Comparison of ENCODE assay signal across 10 cellular contexts in genomic region chr19:38663156-38663651, GRCh38. TPM values are rescaled to one million over a fixed set of nuclear protein-coding genes. Genes with fewer than 3 reads are reported as not detected.
DNase-seq lines count a peak whose midpoint lies in the region; ATAC-seq and TF ChIP-seq lines count a peak whose summit lies in the region.
"Had no signal": no experiment of that assay in that cellular context is flagged by ENCODE, and none has a peak within 500 bp of the region (broad histone marks: within the 10 kb centered on the region; RNA-seq: fewer than 3 reads in every experiment).

No MANE protein-coding gene starts in this region.

- H3K4me1 ChIP-seq in H9 (ENCODE audit: insufficient read depth, low read length) (peaks cover 42% of the 10 kb centered on the region), mammary epithelial cell (ENCODE audit: insufficient read depth, low read length) (peaks cover 96% of the 10 kb centered on the region), lung (ENCODE audit: control insufficient read depth in 2 of 2, insufficient read depth in 2 of 2, low read length in 2 of 2) (peaks cover 48 to 66% of the 10 kb centered on the region in 2 donors), smooth muscle cell (ENCODE audit: low read depth) (peaks cover 68% of the 10 kb centered on the region), OCI-LY7 (ENCODE audit: insufficient read depth, low read length, poor library complexity, severe bottlenecking) (peaks cover 44% of the 10 kb centered on the region)

- no peaks in the 10 kb centered on the region for H3K9me2 ChIP-seq in OCI-LY7 (ENCODE audit: insufficient read depth, low read length)

- no peaks in the 10 kb centered on the region for H3K9me3 Mint-ChIP-seq in H9

- H3F3A ChIP-seq in smooth muscle cell (ENCODE audit: low read depth), result peaks cover 48% of the 10 kb centered on the region

- TF ChIP-seq CTCF in H9 (conservative IDR thresholded peaks at IDR 0.05) (no peak), mammary epithelial cell (conservative IDR thresholded peaks at IDR 0.05 in 1 of 2, IDR thresholded peaks at IDR 0.05 in 1 of 2; ENCODE audit: extremely low read depth in 1 of 2, insufficient read depth in 1 of 2, low read depth in 1 of 2, low read length in 2 of 2) (no peak), lung (IDR thresholded peaks at IDR 0.05; ENCODE audit: control extremely low read depth, extremely low read depth) (no peak), smooth muscle cell (IDR thresholded peaks at IDR 0.05; ENCODE audit: borderline replicate concordance, insufficient read depth, poor library complexity, severe bottlenecking) (no peak), OCI-LY7 (conservative IDR thresholded peaks at IDR 0.05; ENCODE audit: low read length) (no peak), GM10248 (IDR thresholded peaks at IDR 0.05; ENCODE audit: control extremely low read depth, extremely low read depth, low read depth, missing control alignments) (no peak)

- ATAC-seq in lung (ENCODE audit: insufficient read depth, low FRiP score), result no peak

- no peak overlapping the region for H3K56ac ChIP-seq in H9 (ENCODE audit: insufficient read length, low read depth, low read length)

- no peak overlapping the region for H4K8ac ChIP-seq in H9 (replicated peaks; ENCODE audit: insufficient read length, low read depth, low read length)

- dilution Hi-C loops in mammary epithelial cell (cut with HindIII; ENCODE audit: low sequenced_read_pairs), result no loop called here

- H3K79me1 ChIP-seq in H9 (ENCODE audit: insufficient read depth, low read depth, low read length, poor library complexity, severe bottlenecking), result no peaks in the 10 kb centered on the region

- H3K79me2 ChIP-seq in H9 (ENCODE audit: insufficient read depth, low read length) (peaks cover 44% of the 10 kb centered on the region; the same call in 1 of the 2 replicates), mammary epithelial cell (ENCODE audit: insufficient read depth, low read length) (peaks cover 96% of the 10 kb centered on the region), smooth muscle cell (ENCODE audit: low read depth) (peaks cover 81% of the 10 kb centered on the region), OCI-LY7 (ENCODE audit: insufficient read depth, low read depth, low read length) (peaks cover 49% of the 10 kb centered on the region; the same call in 1 of the 2 replicates)

- intact Hi-C loops in mammary epithelial cell (cut with micrococcal nuclease) (no loop called here), OCI-LY7 (cut with micrococcal nuclease; ENCODE audit: unreplicated experiment) (no loop called here)

- POLR2A ChIA-PET in OCI-LY7 (lab: Charles Lee) (interaction anchor here (1.1 kb wide), 1 partner anchor 23 kb away, joined by 4 read pairs; no protein-coding TSS in a partner anchor), GM10248 (lab: Yijun Ruan, JAX) (interaction anchor here (1.0 kb wide), 1 partner anchor 10 kb away, joined by 3 read pairs; no protein-coding TSS in a partner anchor)

- H3K27ac ChIP-seq in H9 (ENCODE audit: insufficient read length, low read depth, low read length), result no peak overlapping the region
- peak overlapping the region; percentile 84 for H3K27ac ChIP-seq in mammary epithelial cell (ENCODE audit: insufficient read depth, low read depth, low read length)
- H3K27ac ChIP-seq in lung (ENCODE audit: low read depth in 1 of 2, low read length in 1 of 2), result peak overlapping the region; percentile 94 to 95
- peak overlapping the region; percentile 100 for H3K27ac ChIP-seq in smooth muscle cell (ENCODE audit: low read depth)
- no peak overlapping the region for H3K27ac ChIP-seq in OCI-LY7 (ENCODE audit: low read depth, low read length, poor library complexity, severe bottlenecking)

- H3K36me3 Mint-ChIP-seq in H9 (ENCODE audit: insufficient read depth in 1 of 3, low read depth in 3 of 3), result peaks cover 6 to 9% (median 7%) of the 10 kb centered on the region in 3 experiments; a peak in 6 of 7 replicates

- H2AFZ ChIP-seq in H9 (ENCODE audit: low read length) (no peak overlapping the region), mammary epithelial cell (ENCODE audit: low read depth, low read length) (no peak overlapping the region), smooth muscle cell (ENCODE audit: low read depth) (no peak overlapping the region), OCI-LY7 (ENCODE audit: low read length) (no peak overlapping the region)

- no CpG with 5 or more reads among the region's 22 CpGs for WGBS in H9 (ENCODE audit: extremely low coverage, insufficient read length, low lambda C conversion rate)
- WGBS in mammary epithelial cell (ENCODE audit: low coverage, missing lambda C conversion rate), result 76% methylated on average over 5 of the region's 22 CpGs
- 75 to 76% methylated on average over 22 of the region's 22 CpGs for WGBS in lung, 2 donors
- 81% methylated on average over 22 of the region's 22 CpGs for WGBS in smooth muscle cell (ENCODE audit: low lambda C conversion rate)

- no peak overlapping the region for H2BK15ac ChIP-seq in H9 (ENCODE audit: low read depth, low read length)

- H3K4me1 Mint-ChIP-seq in H9, result peaks cover 79 to 83% of the 10 kb centered on the region in 2 experiments

- H2BK20ac ChIP-seq in H9 (ENCODE audit: low read depth, low read length, poor library complexity, severe bottlenecking), result no peak overlapping the region

- H2AK5ac ChIP-seq in H9 (ENCODE audit: insufficient read length, low read length), result no peak overlapping the region

- H3K27me3 ChIP-seq in H9 (ENCODE audit: insufficient read depth, low read length) (no peaks in the 10 kb centered on the region), mammary epithelial cell (ENCODE audit: insufficient read depth, low read length) (no peaks in the 10 kb centered on the region), lung (ENCODE audit: control insufficient read depth, insufficient read depth) (no peaks in the 10 kb centered on the region), smooth muscle cell (ENCODE audit: low read depth) (no peaks in the 10 kb centered on the region), MG63 (no peaks in the 10 kb centered on the region)
- H3K27me3 ChIP-seq: brain microvascular endothelial cell had no signal

- H3K4me2 ChIP-seq in H9 (ENCODE audit: insufficient read depth, insufficient read length, low read length) (no peak overlapping the region), mammary epithelial cell (ENCODE audit: insufficient read depth, low read depth, low read length) (peak overlapping the region; percentile 46), smooth muscle cell (no peak overlapping the region), OCI-LY7 (ENCODE audit: low read length) (no peak overlapping the region)

- no peak for DNase-seq in H9
- DNase-seq in mammary epithelial cell, result no peak
- no peak for DNase-seq in lung (ENCODE audit: low spot score)
- no peak for DNase-seq in smooth muscle cell (lab: John Stamatoyannopoulos, UW; ENCODE audit: unreplicated experiment)
- DNase-seq in MG63, result no peak
- DNase-seq in OCI-LY7 (ENCODE audit: low spot score), result no peak
- no peak for DNase-seq in SKM-1 treated with dmso at 0.1 percent for 144 hours (lab: John Stamatoyannopoulos, UW; ENCODE audit: unreplicated experiment)
- no peak for DNase-seq in GM10248 (ENCODE audit: extremely low spot score)
- DNase-seq: brain microvascular endothelial cell, NCI-H446 treated with DMSO at 0.1 percent for 48 hours had no signal

- in situ Hi-C loops in mammary epithelial cell (cut with MboI; ENCODE audit: low sequenced_read_pairs in 2 of 2), result no loop called here

- CTCF ChIA-PET in mammary epithelial cell (lab: Charles Lee; ENCODE audit: low non-redundant PET), result interaction anchor here (0.6 kb wide), 1 partner anchor 189 kb away, joined by 17 read pairs; no protein-coding TSS in a partner anchor
- CTCF ChIA-PET in OCI-LY7 (lab: Charles Lee; ENCODE audit: unreplicated experiment), result no interaction called here
- CTCF ChIA-PET in GM10248 (lab: Yijun Ruan, JAX), result interaction anchor here (1.0 to 1.4 kb wide), 2 partner anchors 23 to 28 kb away, joined by 3 to 4 read pairs; no protein-coding TSS in a partner anchor

- peak overlapping the region in 1 of 2 experiments; percentile 21; a peak in 2 of 5 replicates for H3K4me3 Mint-ChIP-seq in H9

- H3K23me2 ChIP-seq in H9 (ENCODE audit: insufficient read length, low read depth, low read length, poor library complexity, severe bottlenecking), result no peaks in the 10 kb centered on the region

- H4K5ac ChIP-seq in H9 (ENCODE audit: insufficient read length, low read depth, low read length), result no peak overlapping the region

- H2BK120ac ChIP-seq in H9 (ENCODE audit: low read depth, low read length, poor library complexity, severe bottlenecking), result no peak overlapping the region

- H3K4ac ChIP-seq in H9 (ENCODE audit: low read depth, low read length), result no peak overlapping the region; the same call in 1 of the 2 replicates

- H3K9me3 ChIP-seq in H9 (ENCODE audit: control insufficient read depth, low read depth, low read length) (no peaks in the 10 kb centered on the region), mammary epithelial cell (replicated peaks; ENCODE audit: insufficient read depth, low read length) (no peaks in the 10 kb centered on the region), lung (ENCODE audit: control insufficient read depth in 2 of 2, insufficient read depth in 1 of 2, low read length in 1 of 2) (no peaks in the 10 kb centered on the region), smooth muscle cell (replicated peaks; ENCODE audit: low read depth) (no peaks in the 10 kb centered on the region), MG63 (no peaks in the 10 kb centered on the region), OCI-LY7 (ENCODE audit: low read length) (no peaks in the 10 kb centered on the region)

- no peak overlapping the region for H3T11ph ChIP-seq in H9 (ENCODE audit: low read length)

- H3K4me3 ChIP-seq in mammary epithelial cell (replicated peaks in 1 of 3; ENCODE audit: insufficient read depth in 1 of 3, low read depth in 2 of 3, low read length in 3 of 3) (no peak overlapping the region), lung (no peak overlapping the region), smooth muscle cell (no peak overlapping the region), MG63 (no peak overlapping the region), OCI-LY7 (ENCODE audit: low read depth, low read length, poor library complexity, severe bottlenecking) (no peak overlapping the region)

- H3K18ac ChIP-seq in H9 (ENCODE audit: insufficient read length, low read depth, low read length), result peak overlapping the region; percentile 33

- peak overlapping the region; percentile 73 to 83 (median 75); a peak in 6 of 7 replicates for H3K27ac Mint-ChIP-seq in H9

- H2BK12ac ChIP-seq in H9 (ENCODE audit: insufficient read length, low read depth, low read length), result no peak overlapping the region

- no peak overlapping the region for H3K23ac ChIP-seq in H9 (ENCODE audit: insufficient read length, low read depth, low read length)

- no peak overlapping the region for H2BK5ac ChIP-seq in H9 (ENCODE audit: insufficient read length, low read length)

- BruUV-seq in mammary epithelial cell (replicated peaks; lab: Mats Ljungman, UMichigan) (no TSS peak), OCI-LY7 (replicated peaks; lab: Mats Ljungman, UMichigan) (no TSS peak)

- no peak overlapping the region for H3K9ac ChIP-seq in H9 (ENCODE audit: extremely low read depth, insufficient read length, low read length)
- no peak overlapping the region for H3K9ac ChIP-seq in mammary epithelial cell (ENCODE audit: insufficient read depth, low read length)
- H3K9ac ChIP-seq in smooth muscle cell (ENCODE audit: low read depth), result no peak overlapping the region

- peaks cover 10% of the 10 kb centered on the region for H3K36me3 ChIP-seq in mammary epithelial cell (ENCODE audit: insufficient read depth, low read length)
- no peaks in the 10 kb centered on the region for H3K36me3 ChIP-seq in lung (ENCODE audit: control insufficient read depth in 2 of 2, insufficient read depth in 2 of 2, low read length in 2 of 2)
- no peaks in the 10 kb centered on the region for H3K36me3 ChIP-seq in smooth muscle cell (ENCODE audit: low read depth)
- peaks cover 78% of the 10 kb centered on the region for H3K36me3 ChIP-seq in MG63
- peaks cover 7% of the 10 kb centered on the region; the same call in 1 of the 2 replicates for H3K36me3 ChIP-seq in OCI-LY7 (ENCODE audit: insufficient read depth, low read length)
- H3K36me3 ChIP-seq: brain microvascular endothelial cell had no signal

- peak overlapping the region; percentile 10 for H4K91ac ChIP-seq in H9 (ENCODE audit: insufficient read length, low read depth, low read length)

- H3K14ac ChIP-seq in H9 (ENCODE audit: insufficient read depth, low read length), result peak overlapping the region; percentile 70; the same call in 1 of the 2 replicates

- no peaks in the 10 kb centered on the region for H3K27me3 Mint-ChIP-seq in H9 (ENCODE audit: low read depth)

- no peaks in the 10 kb centered on the region for H4K20me1 ChIP-seq in H9 (ENCODE audit: control insufficient read depth, insufficient read depth, insufficient read length)
- H4K20me1 ChIP-seq in mammary epithelial cell (ENCODE audit: insufficient read depth, low read length), result no peaks in the 10 kb centered on the region
- H4K20me1 ChIP-seq in smooth muscle cell (ENCODE audit: low read depth), result peaks cover 43% of the 10 kb centered on the region
- H4K20me1 ChIP-seq in OCI-LY7 (ENCODE audit: insufficient read depth, low read length), result peaks cover 6% of the 10 kb centered on the region; the same call in 1 of the 2 replicates

RNA-seq across cellular contexts. Expression of gene ACTN4, which starts 15.8 kb away (rescaled TPM):
- total RNA-seq in H9 (2021) (369 and 386 TPM in 2 replicates), mammary epithelial cell (1,000 to 10,000 TPM in 1 of 2 donors, 100 to 1,000 TPM in 1; 951 to 1,146 TPM), lung (100 to 1,000 TPM; 339 to 552 TPM), smooth muscle cell (311 TPM in 2 replicates), OCI-LY7 (2022) (147 and 178 TPM in 2 replicates)
- polyA plus RNA-seq in mammary epithelial cell (524 TPM), lung (100 to 1,000 TPM; 229 to 394 TPM), smooth muscle cell (53.8 and 60.4 TPM in 2 replicates)
- polyA minus RNA-seq in mammary epithelial cell, result 912 TPM
- total RNA-seq in MG63 (2014; rRNA removed; shearing (Covaris generic); ENCODE audit: low replicate concordance), result 476 and 621 TPM in 2 replicates
- 86.8 and 96.9 TPM in 2 replicates for total RNA-seq in OCI-LY7 (2014; rRNA removed; shearing (Covaris generic))

RNA-seq across cellular contexts. Expression of gene EIF3K, which starts 44.2 kb away (rescaled TPM):
- 341 and 345 TPM in 2 replicates for total RNA-seq in H9 (2021)
- total RNA-seq in mammary epithelial cell, result 100 to 1,000 TPM; 237 to 319 TPM
- polyA plus RNA-seq in mammary epithelial cell, result 490 TPM
- polyA minus RNA-seq in mammary epithelial cell, result 368 TPM
- 100 to 1,000 TPM; 142 to 243 TPM for total RNA-seq in lung
- polyA plus RNA-seq in lung, result 100 to 1,000 TPM; 266 to 344 TPM
- total RNA-seq in smooth muscle cell, result 324 and 334 TPM in 2 replicates
- 178 and 181 TPM in 2 replicates for polyA plus RNA-seq in smooth muscle cell
- total RNA-seq in MG63 (2014; rRNA removed; shearing (Covaris generic); ENCODE audit: low replicate concordance), result 252 and 669 TPM in 2 replicates
- 321 and 325 TPM in 2 replicates for total RNA-seq in OCI-LY7 (2014; rRNA removed; shearing (Covaris generic))
- 353 and 364 TPM in 2 replicates for total RNA-seq in OCI-LY7 (2022)

RNA-seq across cellular contexts. Expression of gene MAP4K1, which starts 45.5 kb away (rescaled TPM):
- 25.7 and 31.1 TPM in 2 replicates for total RNA-seq in H9 (2021)
- total RNA-seq in mammary epithelial cell, result under 1 TPM in 1 of 2 donors, not detected in 1; 0.75 TPM
- 0.51 TPM for polyA plus RNA-seq in mammary epithelial cell
- not detected for polyA minus RNA-seq in mammary epithelial cell
- 1 to 10 TPM; 4.0 to 9.8 TPM for total RNA-seq in lung
- polyA plus RNA-seq in lung, result 10 to 100 TPM in 1 of 2 donors, 1 to 10 TPM in 1; 7.0 to 13.1 TPM
- 0.22 and 2.1 TPM in 2 replicates for total RNA-seq in smooth muscle cell
- polyA plus RNA-seq in smooth muscle cell, result 0.91 TPM in 1 of 2 replicates, not detected in the other
- 0.30 TPM in 1 of 2 replicates, not detected in the other for total RNA-seq in MG63 (2014; rRNA removed; shearing (Covaris generic); ENCODE audit: low replicate concordance)
- total RNA-seq in OCI-LY7 (2014; rRNA removed; shearing (Covaris generic)), result 102 and 108 TPM in 2 replicates
- 313 and 331 TPM in 2 replicates for total RNA-seq in OCI-LY7 (2022)

Comparison
In these comparisons a context has a peak if more than half of its experiments do, and no peak if none do; other contexts are left out.
1. H3K27ac ChIP-seq: peak in mammary epithelial cell (single experiment), lung (2 of 2) and smooth muscle cell (single experiment); none in H9 (single experiment) and OCI-LY7 (single experiment).